ENCODE assay signal across 1 cellular context in genomic region chr17:57404073-57404472, GRCh38.
A peak's percentile ranks its signal among the peaks of the same experiment; 100 is the strongest.
TF ChIP-seq lines count a peak whose summit lies in the region.

No MANE protein-coding gene starts in this region.

TF ChIP-seq in HepG2, 621 proteins besides CTCF, POLR2A, EP300 and RAD21 (continued from another document):
- TF ChIP-seq, protein P1, sequence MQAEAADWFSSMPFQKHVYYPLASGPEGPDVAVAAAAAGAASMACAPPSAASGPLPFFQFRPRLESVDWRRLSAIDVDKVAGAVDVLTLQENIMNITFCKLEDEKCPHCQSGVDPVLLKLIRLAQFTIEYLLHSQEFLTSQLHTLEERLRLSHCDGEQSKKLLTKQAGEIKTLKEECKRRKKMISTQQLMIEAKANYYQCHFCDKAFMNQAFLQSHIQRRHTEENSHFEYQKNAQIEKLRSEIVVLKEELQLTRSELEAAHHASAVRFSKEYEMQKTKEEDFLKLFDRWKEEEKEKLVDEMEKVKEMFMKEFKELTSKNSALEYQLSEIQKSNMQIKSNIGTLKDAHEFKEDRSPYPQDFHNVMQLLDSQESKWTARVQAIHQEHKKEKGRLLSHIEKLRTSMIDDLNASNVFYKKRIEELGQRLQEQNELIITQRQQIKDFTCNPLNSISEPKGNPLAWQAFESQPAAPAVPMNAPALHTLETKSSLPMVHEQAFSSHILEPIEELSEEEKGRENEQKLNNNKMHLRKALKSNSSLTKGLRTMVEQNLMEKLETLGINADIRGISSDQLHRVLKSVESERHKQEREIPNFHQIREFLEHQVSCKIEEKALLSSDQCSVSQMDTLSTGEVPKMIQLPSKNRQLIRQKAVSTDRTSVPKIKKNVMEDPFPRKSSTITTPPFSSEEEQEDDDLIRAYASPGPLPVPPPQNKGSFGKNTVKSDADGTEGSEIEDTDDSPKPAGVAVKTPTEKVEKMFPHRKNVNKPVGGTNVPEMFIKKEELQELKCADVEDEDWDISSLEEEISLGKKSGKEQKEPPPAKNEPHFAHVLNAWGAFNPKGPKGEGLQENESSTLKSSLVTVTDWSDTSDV (CRISPR knock-in tag; IDR thresholded peaks at IDR 0.05), result no peak
- TF ChIP-seq ZBTB3 (CRISPR knock-in tag; IDR thresholded peaks at IDR 0.05; ENCODE audit: borderline replicate concordance, low read depth), result no peak
- TF ChIP-seq SRSF4 (IDR thresholded peaks at IDR 0.05; ENCODE audit: low read depth, low read length, poor library complexity, severe bottlenecking), result no peak
- TF ChIP-seq, protein P2, sequence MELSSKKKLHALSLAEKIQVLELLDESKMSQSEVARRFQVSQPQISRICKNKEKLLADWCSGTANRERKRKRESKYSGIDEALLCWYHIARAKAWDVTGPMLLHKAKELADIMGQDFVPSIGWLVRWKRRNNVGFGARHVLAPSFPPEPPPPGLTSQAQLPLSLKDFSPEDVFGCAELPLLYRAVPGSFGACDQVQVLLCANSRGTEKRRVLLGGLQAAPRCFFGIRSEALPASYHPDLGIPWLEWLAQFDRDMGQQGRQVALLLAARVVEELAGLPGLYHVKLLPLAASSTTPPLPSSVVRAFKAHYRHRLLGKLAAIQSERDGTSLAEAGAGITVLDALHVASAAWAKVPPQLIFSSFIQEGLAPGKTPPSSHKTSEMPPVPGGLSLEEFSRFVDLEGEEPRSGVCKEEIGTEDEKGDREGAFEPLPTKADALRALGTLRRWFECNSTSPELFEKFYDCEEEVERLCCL (CRISPR knock-in tag; IDR thresholded peaks at IDR 0.05; ENCODE audit: borderline replicate concordance), result no peak
- TF ChIP-seq FOSL1 (CRISPR knock-in tag; IDR thresholded peaks at IDR 0.05; ENCODE audit: borderline replicate concordance), result peak; percentile 24; the same call in 1 of the 2 replicates
- TF ChIP-seq SRSF9 (IDR thresholded peaks at IDR 0.05; ENCODE audit: borderline replicate concordance, insufficient read depth, low read depth, low read length, poor library complexity, severe bottlenecking), result no peak
- no peak for TF ChIP-seq NCOA1 (CRISPR knock-in tag; IDR thresholded peaks at IDR 0.05)
- no peak for TF ChIP-seq ZNF598 (CRISPR knock-in tag; IDR thresholded peaks at IDR 0.05; ENCODE audit: borderline replicate concordance)
- TF ChIP-seq FOXM1 (CRISPR knock-in tag; IDR thresholded peaks at IDR 0.05), result 0 out of 2 replicates have a peak, but pooled peaks have one; percentile 34
- no peak for TF ChIP-seq ZNF616 (CRISPR knock-in tag; IDR thresholded peaks at IDR 0.05; ENCODE audit: low read depth)
- no peak for TF ChIP-seq CHD4 (IDR thresholded peaks at IDR 0.05; ENCODE audit: borderline replicate concordance, low read length)
- no peak for TF ChIP-seq ZNF709 (CRISPR knock-in tag; IDR thresholded peaks at IDR 0.05)
- TF ChIP-seq, protein P3, sequence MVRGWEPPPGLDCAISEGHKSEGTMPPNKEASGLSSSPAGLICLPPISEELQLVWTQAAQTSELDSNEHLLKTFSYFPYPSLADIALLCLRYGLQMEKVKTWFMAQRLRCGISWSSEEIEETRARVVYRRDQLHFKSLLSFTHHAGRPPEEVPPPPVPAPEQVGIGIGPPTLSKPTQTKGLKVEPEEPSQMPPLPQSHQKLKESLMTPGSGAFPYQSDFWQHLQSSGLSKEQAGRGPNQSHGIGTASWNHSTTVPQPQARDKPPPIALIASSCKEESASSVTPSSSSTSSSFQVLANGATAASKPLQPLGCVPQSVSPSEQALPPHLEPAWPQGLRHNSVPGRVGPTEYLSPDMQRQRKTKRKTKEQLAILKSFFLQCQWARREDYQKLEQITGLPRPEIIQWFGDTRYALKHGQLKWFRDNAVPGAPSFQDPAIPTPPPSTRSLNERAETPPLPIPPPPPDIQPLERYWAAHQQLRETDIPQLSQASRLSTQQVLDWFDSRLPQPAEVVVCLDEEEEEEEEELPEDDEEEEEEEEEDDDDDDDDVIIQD (CRISPR knock-in tag; IDR thresholded peaks at IDR 0.05; ENCODE audit: low read depth), result no peak
- no peak for TF ChIP-seq ZBED4 (CRISPR knock-in tag; IDR thresholded peaks at IDR 0.05; ENCODE audit: borderline replicate concordance)
- 0 out of 2 replicates have a peak, but pooled peaks have one; percentile 67 for TF ChIP-seq PREB (CRISPR knock-in tag; IDR thresholded peaks at IDR 0.05)
- TF ChIP-seq, protein P4, sequence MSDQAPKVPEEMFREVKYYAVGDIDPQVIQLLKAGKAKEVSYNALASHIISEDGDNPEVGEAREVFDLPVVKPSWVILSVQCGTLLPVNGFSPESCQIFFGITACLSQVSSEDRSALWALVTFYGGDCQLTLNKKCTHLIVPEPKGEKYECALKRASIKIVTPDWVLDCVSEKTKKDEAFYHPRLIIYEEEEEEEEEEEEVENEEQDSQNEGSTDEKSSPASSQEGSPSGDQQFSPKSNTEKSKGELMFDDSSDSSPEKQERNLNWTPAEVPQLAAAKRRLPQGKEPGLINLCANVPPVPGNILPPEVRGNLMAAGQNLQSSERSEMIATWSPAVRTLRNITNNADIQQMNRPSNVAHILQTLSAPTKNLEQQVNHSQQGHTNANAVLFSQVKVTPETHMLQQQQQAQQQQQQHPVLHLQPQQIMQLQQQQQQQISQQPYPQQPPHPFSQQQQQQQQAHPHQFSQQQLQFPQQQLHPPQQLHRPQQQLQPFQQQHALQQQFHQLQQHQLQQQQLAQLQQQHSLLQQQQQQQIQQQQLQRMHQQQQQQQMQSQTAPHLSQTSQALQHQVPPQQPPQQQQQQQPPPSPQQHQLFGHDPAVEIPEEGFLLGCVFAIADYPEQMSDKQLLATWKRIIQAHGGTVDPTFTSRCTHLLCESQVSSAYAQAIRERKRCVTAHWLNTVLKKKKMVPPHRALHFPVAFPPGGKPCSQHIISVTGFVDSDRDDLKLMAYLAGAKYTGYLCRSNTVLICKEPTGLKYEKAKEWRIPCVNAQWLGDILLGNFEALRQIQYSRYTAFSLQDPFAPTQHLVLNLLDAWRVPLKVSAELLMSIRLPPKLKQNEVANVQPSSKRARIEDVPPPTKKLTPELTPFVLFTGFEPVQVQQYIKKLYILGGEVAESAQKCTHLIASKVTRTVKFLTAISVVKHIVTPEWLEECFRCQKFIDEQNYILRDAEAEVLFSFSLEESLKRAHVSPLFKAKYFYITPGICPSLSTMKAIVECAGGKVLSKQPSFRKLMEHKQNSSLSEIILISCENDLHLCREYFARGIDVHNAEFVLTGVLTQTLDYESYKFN (CRISPR knock-in tag; conservative IDR thresholded peaks at IDR 0.05), result no peak
- no peak for TF ChIP-seq BCL6 (CRISPR knock-in tag; IDR thresholded peaks at IDR 0.05)
- no peak for TF ChIP-seq MAF1 (CRISPR knock-in tag; IDR thresholded peaks at IDR 0.05; ENCODE audit: borderline replicate concordance)
- TF ChIP-seq, protein P5, sequence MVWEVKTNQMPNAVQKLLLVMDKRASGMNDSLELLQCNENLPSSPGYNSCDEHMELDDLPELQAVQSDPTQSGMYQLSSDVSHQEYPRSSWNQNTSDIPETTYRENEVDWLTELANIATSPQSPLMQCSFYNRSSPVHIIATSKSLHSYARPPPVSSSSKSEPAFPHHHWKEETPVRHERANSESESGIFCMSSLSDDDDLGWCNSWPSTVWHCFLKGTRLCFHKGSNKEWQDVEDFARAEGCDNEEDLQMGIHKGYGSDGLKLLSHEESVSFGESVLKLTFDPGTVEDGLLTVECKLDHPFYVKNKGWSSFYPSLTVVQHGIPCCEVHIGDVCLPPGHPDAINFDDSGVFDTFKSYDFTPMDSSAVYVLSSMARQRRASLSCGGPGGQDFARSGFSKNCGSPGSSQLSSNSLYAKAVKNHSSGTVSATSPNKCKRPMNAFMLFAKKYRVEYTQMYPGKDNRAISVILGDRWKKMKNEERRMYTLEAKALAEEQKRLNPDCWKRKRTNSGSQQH (CRISPR knock-in tag; IDR thresholded peaks at IDR 0.05; ENCODE audit: low read depth), result no peak
- TF ChIP-seq SNAPC2 (CRISPR knock-in tag; IDR thresholded peaks at IDR 0.05), result no peak
- no peak for TF ChIP-seq ZNF569 (CRISPR knock-in tag; IDR thresholded peaks at IDR 0.05; ENCODE audit: borderline replicate concordance)
- no peak for TF ChIP-seq ZBTB44 (CRISPR knock-in tag; IDR thresholded peaks at IDR 0.05)
- TF ChIP-seq IRF2 (CRISPR knock-in tag; IDR thresholded peaks at IDR 0.05), result no peak
- TF ChIP-seq MTA3 (CRISPR knock-in tag; IDR thresholded peaks at IDR 0.05), result no peak
- TF ChIP-seq NCOA2 (CRISPR knock-in tag; IDR thresholded peaks at IDR 0.05), result no peak
- no peak for TF ChIP-seq MLLT10 (CRISPR knock-in tag; IDR thresholded peaks at IDR 0.05)
- no peak for TF ChIP-seq ATF7 (IDR thresholded peaks at IDR 0.05)
- TF ChIP-seq ATF7 (CRISPR knock-in tag; IDR thresholded peaks at IDR 0.05), result no peak
- TF ChIP-seq PHF21A (CRISPR knock-in tag; IDR thresholded peaks at IDR 0.05), result no peak
- no peak for TF ChIP-seq SOX5 (CRISPR knock-in tag; IDR thresholded peaks at IDR 0.05; ENCODE audit: borderline replicate concordance)
- TF ChIP-seq, protein P6, sequence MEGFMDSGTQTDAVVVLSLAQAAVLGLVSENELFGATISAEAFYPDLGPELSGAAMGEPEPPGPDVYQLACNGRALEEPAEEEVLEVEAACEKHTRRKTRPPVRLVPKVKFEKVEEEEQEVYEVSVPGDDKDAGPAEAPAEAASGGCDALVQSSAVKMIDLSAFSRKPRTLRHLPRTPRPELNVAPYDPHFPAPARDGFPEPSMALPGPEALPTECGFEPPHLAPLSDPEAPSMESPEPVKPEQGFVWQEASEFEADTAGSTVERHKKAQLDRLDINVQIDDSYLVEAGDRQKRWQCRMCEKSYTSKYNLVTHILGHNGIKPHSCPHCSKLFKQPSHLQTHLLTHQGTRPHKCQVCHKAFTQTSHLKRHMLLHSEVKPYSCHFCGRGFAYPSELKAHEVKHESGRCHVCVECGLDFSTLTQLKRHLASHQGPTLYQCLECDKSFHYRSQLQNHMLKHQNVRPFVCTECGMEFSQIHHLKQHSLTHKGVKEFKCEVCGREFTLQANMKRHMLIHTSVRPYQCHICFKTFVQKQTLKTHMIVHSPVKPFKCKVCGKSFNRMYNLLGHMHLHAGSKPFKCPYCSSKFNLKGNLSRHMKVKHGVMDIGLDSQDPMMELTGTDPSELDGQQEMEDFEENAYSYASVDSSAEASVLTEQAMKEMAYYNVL (CRISPR knock-in tag; IDR thresholded peaks at IDR 0.05; ENCODE audit: borderline replicate concordance), result no peak
